1 cellular context compared by ENCODE assay signal in the genomic region with DNA sequence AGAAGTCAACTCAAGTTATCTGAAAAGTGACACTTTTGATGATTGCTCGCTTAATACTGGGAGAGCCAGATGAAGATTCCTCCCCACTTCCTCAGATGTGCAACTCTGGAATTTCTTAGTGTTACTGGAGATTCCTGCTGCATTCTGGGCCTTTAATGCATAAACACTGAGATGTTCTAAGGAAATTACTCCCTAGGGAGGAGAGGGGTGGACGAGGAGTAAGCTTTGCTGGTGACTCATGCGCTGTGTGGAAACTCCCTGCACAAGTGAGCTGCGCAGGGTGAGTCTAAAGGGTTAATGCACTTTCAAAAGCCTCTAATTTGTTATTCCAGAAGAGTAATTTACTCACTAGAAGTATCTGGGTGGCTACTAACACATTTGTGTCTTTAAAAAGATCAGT.
TF ChIP-seq lines count a peak whose summit lies in the region.

No MANE protein-coding gene starts in this region.

TF ChIP-seq in WTC11, 78 proteins besides CTCF, POLR2A, EP300 and RAD21 (continued from another document):
- TF ChIP-seq, protein P1, sequence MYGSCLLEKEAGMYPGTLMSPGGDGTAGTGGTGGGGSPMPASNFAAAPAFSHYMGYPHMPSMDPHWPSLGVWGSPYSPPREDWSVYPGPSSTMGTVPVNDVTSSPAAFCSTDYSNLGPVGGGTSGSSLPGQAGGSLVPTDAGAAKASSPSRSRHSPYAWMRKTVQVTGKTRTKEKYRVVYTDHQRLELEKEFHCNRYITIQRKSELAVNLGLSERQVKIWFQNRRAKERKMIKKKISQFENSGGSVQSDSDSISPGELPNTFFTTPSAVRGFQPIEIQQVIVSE (CRISPR knock-in tag; IDR thresholded peaks at IDR 0.05; ENCODE audit: borderline replicate concordance) = no peak
- TF ChIP-seq, protein P2, sequence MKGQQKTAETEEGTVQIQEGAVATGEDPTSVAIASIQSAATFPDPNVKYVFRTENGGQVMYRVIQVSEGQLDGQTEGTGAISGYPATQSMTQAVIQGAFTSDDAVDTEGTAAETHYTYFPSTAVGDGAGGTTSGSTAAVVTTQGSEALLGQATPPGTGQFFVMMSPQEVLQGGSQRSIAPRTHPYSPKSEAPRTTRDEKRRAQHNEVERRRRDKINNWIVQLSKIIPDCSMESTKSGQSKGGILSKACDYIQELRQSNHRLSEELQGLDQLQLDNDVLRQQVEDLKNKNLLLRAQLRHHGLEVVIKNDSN (CRISPR knock-in tag; IDR thresholded peaks at IDR 0.05) = no peak
- no peak for TF ChIP-seq GRHL2 (CRISPR knock-in tag; IDR thresholded peaks at IDR 0.05; ENCODE audit: insufficient replicate concordance, severe bottlenecking)
- TF ChIP-seq E2F5 (CRISPR knock-in tag; IDR thresholded peaks at IDR 0.05) = no peak
- no peak for TF ChIP-seq IRF2 (CRISPR knock-in tag; IDR thresholded peaks at IDR 0.05; ENCODE audit: borderline replicate concordance, low read depth)
- no peak for TF ChIP-seq MYBL2 (CRISPR knock-in tag; IDR thresholded peaks at IDR 0.05)
- TF ChIP-seq, protein P3, sequence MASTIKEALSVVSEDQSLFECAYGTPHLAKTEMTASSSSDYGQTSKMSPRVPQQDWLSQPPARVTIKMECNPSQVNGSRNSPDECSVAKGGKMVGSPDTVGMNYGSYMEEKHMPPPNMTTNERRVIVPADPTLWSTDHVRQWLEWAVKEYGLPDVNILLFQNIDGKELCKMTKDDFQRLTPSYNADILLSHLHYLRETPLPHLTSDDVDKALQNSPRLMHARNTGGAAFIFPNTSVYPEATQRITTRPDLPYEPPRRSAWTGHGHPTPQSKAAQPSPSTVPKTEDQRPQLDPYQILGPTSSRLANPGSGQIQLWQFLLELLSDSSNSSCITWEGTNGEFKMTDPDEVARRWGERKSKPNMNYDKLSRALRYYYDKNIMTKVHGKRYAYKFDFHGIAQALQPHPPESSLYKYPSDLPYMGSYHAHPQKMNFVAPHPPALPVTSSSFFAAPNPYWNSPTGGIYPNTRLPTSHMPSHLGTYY (CRISPR knock-in tag; IDR thresholded peaks at IDR 0.05) = no peak
- no peak for TF ChIP-seq FOXJ3 (CRISPR knock-in tag; IDR thresholded peaks at IDR 0.05; ENCODE audit: borderline replicate concordance)
- TF ChIP-seq JAZF1 (CRISPR knock-in tag; IDR thresholded peaks at IDR 0.05) = no peak
- TF ChIP-seq, protein P4, sequence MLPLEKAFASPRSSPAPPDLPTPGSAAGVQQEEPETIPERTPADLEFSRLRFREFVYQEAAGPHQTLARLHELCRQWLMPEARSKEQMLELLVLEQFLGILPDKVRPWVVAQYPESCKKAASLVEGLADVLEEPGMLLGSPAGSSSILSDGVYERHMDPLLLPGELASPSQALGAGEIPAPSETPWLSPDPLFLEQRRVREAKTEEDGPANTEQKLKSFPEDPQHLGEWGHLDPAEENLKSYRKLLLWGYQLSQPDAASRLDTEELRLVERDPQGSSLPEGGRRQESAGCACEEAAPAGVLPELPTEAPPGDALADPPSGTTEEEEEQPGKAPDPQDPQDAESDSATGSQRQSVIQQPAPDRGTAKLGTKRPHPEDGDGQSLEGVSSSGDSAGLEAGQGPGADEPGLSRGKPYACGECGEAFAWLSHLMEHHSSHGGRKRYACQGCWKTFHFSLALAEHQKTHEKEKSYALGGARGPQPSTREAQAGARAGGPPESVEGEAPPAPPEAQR (CRISPR knock-in tag; IDR thresholded peaks at IDR 0.05) = no peak
- no peak for TF ChIP-seq MAX (CRISPR knock-in tag; IDR thresholded peaks at IDR 0.05)
- TF ChIP-seq SOX15 (CRISPR knock-in tag; IDR thresholded peaks at IDR 0.05) = no peak
- TF ChIP-seq ETV6 (CRISPR knock-in tag; IDR thresholded peaks at IDR 0.05) = no peak
- TF ChIP-seq TP53 (CRISPR knock-in tag; IDR thresholded peaks at IDR 0.05) = no peak
